ENCODE assay signal across 8 cellular contexts in the genomic region with DNA sequence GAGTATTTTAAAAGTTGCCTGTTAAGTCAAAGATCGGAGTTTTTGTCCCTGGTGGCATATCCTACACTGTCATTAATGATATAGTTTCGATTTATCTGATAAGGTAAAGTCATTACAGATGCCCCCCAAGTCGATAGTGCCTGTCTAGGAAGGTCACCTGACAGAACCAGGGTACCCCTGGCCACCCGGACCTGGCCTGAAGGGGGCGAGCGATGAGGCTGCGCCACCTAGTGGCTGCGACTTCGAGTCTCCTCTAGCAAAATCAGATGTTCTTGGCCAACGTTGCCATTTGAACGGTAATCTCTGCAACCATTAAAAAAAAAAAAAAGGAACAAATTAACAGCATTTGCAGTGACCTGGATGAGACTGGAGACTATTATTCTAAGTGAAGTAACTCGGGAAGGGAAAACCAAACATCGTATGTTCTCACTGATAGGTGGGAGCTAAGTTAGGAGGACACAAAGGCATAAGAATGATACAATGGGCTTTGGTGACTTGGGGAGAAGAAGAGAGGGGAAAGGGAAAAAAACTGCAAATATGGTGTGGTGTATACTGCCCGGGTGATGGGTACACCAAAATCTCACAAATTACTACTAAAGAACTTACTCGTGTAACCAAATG.
DNase-seq lines count a peak whose midpoint lies in the region; ATAC-seq, FAIRE-seq and TF ChIP-seq lines count a peak whose summit lies in the region.

No MANE protein-coding gene starts in this region.

- H3K9me1 ChIP-seq in K562 (ENCODE audit: control insufficient read depth, insufficient read depth, low read length), result no peaks in the 10 kb centered on the region

- ATAC-seq in GM18505 (IDR thresholded peaks at IDR 0.05; ENCODE audit: unreplicated experiment) (peak; percentile 98), HG03025 (IDR thresholded peaks at IDR 0.05; ENCODE audit: low FRiP score, unreplicated experiment) (peak; percentile 83), K562 (peak; percentile 67; the same call in 2 of the 3 replicates)

- FAIRE-seq in K562 (lab: Jason Lieb, UNC), result no peak

- no peak for TF ChIP-seq EP300 in K562 (IDR thresholded peaks at IDR 0.05; ENCODE audit: low read length)

- intact Hi-C loops in OCI-LY7 (cut with micrococcal nuclease; ENCODE audit: unreplicated experiment), result loop anchor here (5.0 kb wide), 1 partner anchor 443 kb away; no protein-coding TSS in a partner anchor
- intact Hi-C loops in K562 (cut with micrococcal nuclease), result loop anchor here (2.0 kb wide), 1 partner anchor 439 kb away; no protein-coding TSS in a partner anchor

- TF ChIP-seq POLR2A in GM18505 (IDR thresholded peaks at IDR 0.05; ENCODE audit: borderline replicate concordance, extremely low read depth, insufficient read depth, insufficient read length), result no peak
- no peak for TF ChIP-seq POLR2A in K562 (conservative IDR thresholded peaks at IDR 0.05)

- BruUV-seq in OCI-LY7 (replicated peaks; lab: Mats Ljungman, UMichigan) (no TSS peak), K562 (replicated peaks; lab: Mats Ljungman, UMichigan) (no TSS peak)

- 0% methylated on average over 12 of the region's 15 CpGs for WGBS in K562 (ENCODE audit: insufficient coverage, low coverage, missing lambda C conversion rate)

- H3K27me3 ChIP-seq in K562 (ENCODE audit: control insufficient read depth in 2 of 2, insufficient read depth in 2 of 2, low read length in 2 of 2), result no peaks in the 10 kb centered on the region

- H3K27ac ChIP-seq in OCI-LY7 (ENCODE audit: low read depth, low read length, poor library complexity, severe bottlenecking), result no peak overlapping the region
- no peak overlapping the region for H3K27ac ChIP-seq in K562 (ENCODE audit: extremely low read depth, low read depth, low read length)

- H3K9me3 ChIP-seq in OCI-LY7 (ENCODE audit: low read length) (no peaks in the 10 kb centered on the region), K562 (replicated peaks; ENCODE audit: control insufficient read depth, insufficient read depth, low read depth, low read length) (no peaks in the 10 kb centered on the region)

- H3K36me3 ChIP-seq in OCI-LY7 (ENCODE audit: insufficient read depth, low read length) (no peaks in the 10 kb centered on the region), K562 (ENCODE audit: control insufficient read depth, insufficient read depth, low read length) (no peaks in the 10 kb centered on the region)

- H3K4me3 ChIP-seq in OCI-LY7 (ENCODE audit: low read depth, low read length, poor library complexity, severe bottlenecking) (no peak overlapping the region), K562 (no peak overlapping the region)

- H2AFZ ChIP-seq in OCI-LY7 (ENCODE audit: low read length) (no peak overlapping the region), K562 (ENCODE audit: low read depth, low read length) (no peak overlapping the region)

- H3K27ac Mint-ChIP-seq in immature natural killer cell, result no peak overlapping the region

- POLR2A ChIA-PET in OCI-LY7 (lab: Charles Lee), result interaction anchor here (0.6 kb wide), 1 partner anchor 140 kb away, joined by 4 read pairs; no protein-coding TSS in a partner anchor
- POLR2A ChIA-PET in K562 (lab: Yijun Ruan, JAX), result interaction anchor here (0.5 kb wide), 1 partner anchor 15 kb away, joined by 3 read pairs; no protein-coding TSS in a partner anchor

- H3K4me3 Mint-ChIP-seq in immature natural killer cell, result no peak overlapping the region

- CTCF ChIA-PET in OCI-LY7 (lab: Charles Lee; ENCODE audit: unreplicated experiment) (no interaction called here), K562 (lab: Yijun Ruan, JAX; ENCODE audit: low intra/inter-chr PET ratio) (no interaction called here)

- H3K4me1 ChIP-seq in OCI-LY7 (ENCODE audit: insufficient read depth, low read length, poor library complexity, severe bottlenecking) (no peaks in the 10 kb centered on the region), K562 (replicated peaks in 1 of 2; ENCODE audit: control insufficient read depth in 2 of 2, insufficient read depth in 2 of 2, low read length in 2 of 2) (no peaks in the 10 kb centered on the region)

- TF ChIP-seq CTCF in OCI-LY7 (conservative IDR thresholded peaks at IDR 0.05; ENCODE audit: low read length), result peak; percentile 76
- peak; percentile 56 to 96 (median 60) for TF ChIP-seq CTCF in K562 (IDR thresholded peaks at IDR 0.05 in 2 of 3, conservative IDR thresholded peaks at IDR 0.05 in 1 of 3; ENCODE audit: insufficient read depth in 2 of 3, low read depth in 1 of 3, low read length in 3 of 3)

- peaks cover 0 to 5% (median 2%) of the 10 kb centered on the region in 3 donors for H3K27me3 Mint-ChIP-seq in immature natural killer cell (ENCODE audit: low read depth in 3 of 3)

- H3K9me3 Mint-ChIP-seq in immature natural killer cell, result peaks cover 0 to 16% (median 4%) of the 10 kb centered on the region in 6 donors

- H3K79me2 ChIP-seq in OCI-LY7 (ENCODE audit: insufficient read depth, low read depth, low read length) (no peaks in the 10 kb centered on the region), K562 (ENCODE audit: control insufficient read depth, insufficient read depth, low read length) (no peaks in the 10 kb centered on the region)

- H3K36me3 Mint-ChIP-seq in immature natural killer cell, result no peaks in the 10 kb centered on the region

- in situ Hi-C loops in ACHN (cut with HindIII; ENCODE audit: low pct_ligation_motif_present, low pct_unique_long_range_greater_than_20kb, low sequenced_read_pairs) (no loop called here), K562 (cut with MboI) (no loop called here)

- TF ChIP-seq RAD21 in K562 (CRISPR knock-in tag; conservative IDR thresholded peaks at IDR 0.05 in 1 of 2, IDR thresholded peaks at IDR 0.05 in 1 of 2), result peak in 1 of 2 experiments; percentile 23; a peak in 1 of 4 replicates

- H3K4me1 Mint-ChIP-seq in immature natural killer cell, result no peaks in the 10 kb centered on the region

- no peak overlapping the region for H3K9ac ChIP-seq in K562 (ENCODE audit: insufficient read depth in 1 of 2, low read depth in 2 of 2, low read length in 2 of 2)

- DNase-seq in ACHN, result peak; percentile 73
- DNase-seq in OCI-LY7 (ENCODE audit: low spot score), result peak; percentile 37
- peak; percentile 7 to 40 (median 20) for DNase-seq in K562 (ENCODE audit: extremely low read depth in 1 of 4, low spot score in 3 of 4)
- peak; percentile 2 to 9 (median 8) for DNase-seq in immature natural killer cell
- peak; percentile 4 for DNase-seq in stimulated activated CD4-positive, alpha-beta T cell treated with anti-CD3 and anti-CD28 coated beads, Interleukin-4, amount 100 ng/mL, for 24 hours
- no peak for DNase-seq in mesenteric fat pad (ENCODE audit: low spot score)

- H4K20me1 ChIP-seq in OCI-LY7 (ENCODE audit: insufficient read depth, low read length), result no peaks in the 10 kb centered on the region
- no peaks in the 10 kb centered on the region for H4K20me1 ChIP-seq in K562 (replicated peaks; ENCODE audit: control insufficient read depth, insufficient read depth, low read length)

- H3K9me2 ChIP-seq in OCI-LY7 (ENCODE audit: insufficient read depth, low read length), result no peaks in the 10 kb centered on the region

- no peak overlapping the region for H3K4me2 ChIP-seq in OCI-LY7 (ENCODE audit: low read length)
- H3K4me2 ChIP-seq in K562 (ENCODE audit: insufficient read depth, low read length), result no peak overlapping the region

TF ChIP-seq in K562, 482 proteins besides CTCF, POLR2A, EP300 and RAD21:
- 0 out of 2 replicates have a peak, but pooled peaks have one; percentile 18 for TF ChIP-seq SMC3 (conservative IDR thresholded peaks at IDR 0.05; ENCODE audit: insufficient read depth, low read depth, low read length)
- peak; percentile 25 for TF ChIP-seq CTCFL (IDR thresholded peaks at IDR 0.05; ENCODE audit: borderline replicate concordance, insufficient read depth, low read depth, low read length, poor library complexity, severe bottlenecking)
- TF ChIP-seq XRCC4 (IDR thresholded peaks at IDR 0.05; ENCODE audit: extremely low read depth, insufficient read depth, insufficient read length), result no peak
TF ChIP-seq in K562: peak in this region for 2.
